ENCODE assay signal across 8 cellular contexts in the genomic region with DNA sequence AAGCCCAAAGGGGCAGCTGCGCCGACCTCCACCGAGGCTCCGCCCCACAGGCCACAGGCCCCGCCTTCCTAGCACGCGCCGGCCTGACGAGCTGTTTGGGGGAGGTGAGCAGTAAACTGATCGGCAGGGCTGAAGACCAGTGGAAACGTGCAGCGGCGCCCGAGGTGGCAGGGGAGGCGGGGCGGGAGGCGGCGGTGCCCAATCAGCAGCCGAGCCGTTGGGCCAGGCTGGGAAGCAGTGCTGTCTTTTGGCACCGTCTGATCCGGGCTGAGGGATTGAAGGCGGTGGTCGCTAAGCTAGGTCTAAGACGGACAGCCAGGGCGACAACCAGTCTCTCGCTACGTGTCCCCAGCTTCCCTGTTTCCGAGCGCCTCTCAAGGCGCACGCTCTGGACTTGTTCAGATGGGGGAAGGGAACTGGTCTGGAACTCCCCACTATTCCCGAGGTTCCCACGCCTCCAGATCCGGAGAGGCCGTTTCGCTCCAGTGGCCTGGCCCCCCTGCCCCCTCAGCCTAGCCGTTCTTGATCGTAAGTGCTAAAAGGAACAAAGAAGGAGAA. TPM values are rescaled to one million over a fixed set of nuclear protein-coding genes. Genes with fewer than 3 reads are reported as not detected.
DNase-seq lines count a peak whose midpoint lies in the region; ATAC-seq and FAIRE-seq lines count a peak whose summit lies in the region.

A gene with protein sequence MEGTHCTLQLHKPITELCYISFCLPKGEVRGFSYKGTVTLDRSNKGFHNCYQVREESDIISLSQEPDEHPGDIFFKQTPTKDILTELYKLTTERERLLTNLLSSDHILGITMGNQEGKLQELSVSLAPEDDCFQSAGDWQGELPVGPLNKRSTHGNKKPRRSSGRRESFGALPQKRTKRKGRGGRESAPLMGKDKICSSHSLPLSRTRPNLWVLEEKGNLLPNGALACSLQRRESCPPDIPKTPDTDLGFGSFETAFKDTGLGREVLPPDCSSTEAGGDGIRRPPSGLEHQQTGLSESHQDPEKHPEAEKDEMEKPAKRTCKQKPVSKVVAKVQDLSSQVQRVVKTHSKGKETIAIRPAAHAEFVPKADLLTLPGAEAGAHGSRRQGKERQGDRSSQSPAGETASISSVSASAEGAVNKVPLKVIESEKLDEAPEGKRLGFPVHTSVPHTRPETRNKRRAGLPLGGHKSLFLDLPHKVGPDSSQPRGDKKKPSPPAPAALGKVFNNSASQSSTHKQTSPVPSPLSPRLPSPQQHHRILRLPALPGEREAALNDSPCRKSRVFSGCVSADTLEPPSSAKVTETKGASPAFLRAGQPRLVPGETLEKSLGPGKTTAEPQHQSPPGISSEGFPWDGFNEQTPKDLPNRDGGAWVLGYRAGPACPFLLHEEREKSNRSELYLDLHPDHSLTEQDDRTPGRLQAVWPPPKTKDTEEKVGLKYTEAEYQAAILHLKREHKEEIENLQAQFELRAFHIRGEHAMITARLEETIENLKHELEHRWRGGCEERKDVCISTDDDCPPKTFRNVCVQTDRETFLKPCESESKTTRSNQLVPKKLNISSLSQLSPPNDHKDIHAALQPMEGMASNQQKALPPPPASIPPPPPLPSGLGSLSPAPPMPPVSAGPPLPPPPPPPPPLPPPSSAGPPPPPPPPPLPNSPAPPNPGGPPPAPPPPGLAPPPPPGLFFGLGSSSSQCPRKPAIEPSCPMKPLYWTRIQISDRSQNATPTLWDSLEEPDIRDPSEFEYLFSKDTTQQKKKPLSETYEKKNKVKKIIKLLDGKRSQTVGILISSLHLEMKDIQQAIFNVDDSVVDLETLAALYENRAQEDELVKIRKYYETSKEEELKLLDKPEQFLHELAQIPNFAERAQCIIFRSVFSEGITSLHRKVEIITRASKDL (N-terminal part only) (minus strand): TSS at position 11 of the 558 bp plus-strand sequence. CDS start 39,800 bp downstream, outside the sequence.

- H3K36me3 Mint-ChIP-seq in naive B cell = no peaks in the 10 kb centered on the region

- peaks cover 25 to 65% (median 29%) of the 10 kb centered on the region in 3 donors for H3K27me3 Mint-ChIP-seq in naive B cell

- DNase-seq in CD1c-positive myeloid dendritic cell (ENCODE audit: extremely low spot score) (peak; percentile 94), HPDE6-E6E7 (ENCODE audit: extremely low spot score) (peak; percentile 92), RCC 7860 (ENCODE audit: low spot score) (peak; percentile 83), fibroblast of peridontal ligament (ENCODE audit: extremely low read depth) (peak; percentile 83), naive B cell (peak; percentile 60)
- peak; percentile 84 for DNase-seq in activated effector memory CD4-positive, alpha-beta T cell treated with Interleukin-2 at 50 U/mL for 16 hours
- peak; percentile 72 to 79 for DNase-seq in stimulated activated CD8-positive, alpha-beta memory T cell treated with anti-CD3 and anti-CD28 coated beads, Interleukin-7, amount 100 ng/mL, for 1 hour (ENCODE audit: low read depth in 2 of 2)

- peak within 1 kb of the TSS; percentile 2 to 96 (median 56) for H3K27ac Mint-ChIP-seq in naive B cell

- H3K4me1 Mint-ChIP-seq in naive B cell = peaks cover 6 to 19% (median 15%) of the 10 kb centered on the region in 3 donors

- peak; percentile 46 for FAIRE-seq in RCC 7860 (lab: Jason Lieb, UNC)

- peak within 1 kb of the TSS; percentile 73 to 93 (median 86) for H3K4me3 Mint-ChIP-seq in naive B cell

- ATAC-seq in GM19467 (IDR thresholded peaks at IDR 0.05; ENCODE audit: unreplicated experiment) (peak; percentile 91), naive B cell (ENCODE audit: low read depth in 2 of 2) (peak; percentile 98 to 99)

- H3K9me3 Mint-ChIP-seq in naive B cell = peaks cover 0 to 6% (median 0%) of the 10 kb centered on the region in 7 donors

RNA-seq across cellular contexts. Expression of the gene that starts here (rescaled TPM):
- polyA plus RNA-seq in naive B cell (ENCODE audit: low read depth in 6 of 6) = 1 to 10 TPM in 1 of 6 donors, under 1 TPM in 4, not detected in 1; 0.33 to 1.0 (median 0.44) TPM

Comparison
In these comparisons a context has a peak if more than half of its experiments do, and no peak if none do; other contexts are left out.
1. Peak in every context shown above with its lines: DNase-seq and ATAC-seq.